In the genomic region with DNA sequence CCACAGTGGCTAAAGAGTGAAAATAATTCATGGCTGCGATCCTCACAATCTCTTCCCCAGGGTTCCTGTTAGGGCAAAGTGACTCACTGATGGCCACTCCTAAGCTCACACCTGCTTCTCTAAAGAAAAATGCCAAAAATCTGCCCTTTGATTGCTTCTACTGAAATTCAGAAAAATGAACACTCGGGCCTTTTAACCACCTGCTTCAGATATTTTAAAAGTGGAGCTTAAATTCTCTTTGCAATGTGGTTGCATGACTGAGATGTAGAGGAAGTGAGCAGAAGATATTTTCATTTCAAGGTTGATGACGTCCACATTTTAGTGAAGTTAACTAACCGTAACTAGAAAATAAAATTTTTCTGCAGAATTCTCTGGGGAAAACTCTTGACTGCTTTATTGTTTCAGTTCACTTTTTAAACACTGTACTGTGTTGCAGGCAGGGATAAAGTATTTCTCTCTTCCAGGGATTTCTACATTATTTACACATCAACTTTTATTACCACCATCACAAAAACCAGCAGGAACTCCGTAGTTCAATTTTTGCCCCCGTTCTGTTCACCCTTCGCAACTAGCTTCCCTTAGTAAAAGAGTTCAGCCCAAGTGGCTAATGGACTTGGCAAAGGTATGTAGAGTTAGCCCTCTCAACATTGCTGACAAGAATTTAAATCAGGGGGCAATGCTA, we compare ENCODE assay signal across 1 cellular context.
TF ChIP-seq lines count a peak whose summit lies in the region.

No MANE protein-coding gene starts in this region.

TF ChIP-seq in HepG2, 621 proteins besides CTCF, POLR2A, EP300 and RAD21 (continued from another document):
- TF ChIP-seq, protein P1, sequence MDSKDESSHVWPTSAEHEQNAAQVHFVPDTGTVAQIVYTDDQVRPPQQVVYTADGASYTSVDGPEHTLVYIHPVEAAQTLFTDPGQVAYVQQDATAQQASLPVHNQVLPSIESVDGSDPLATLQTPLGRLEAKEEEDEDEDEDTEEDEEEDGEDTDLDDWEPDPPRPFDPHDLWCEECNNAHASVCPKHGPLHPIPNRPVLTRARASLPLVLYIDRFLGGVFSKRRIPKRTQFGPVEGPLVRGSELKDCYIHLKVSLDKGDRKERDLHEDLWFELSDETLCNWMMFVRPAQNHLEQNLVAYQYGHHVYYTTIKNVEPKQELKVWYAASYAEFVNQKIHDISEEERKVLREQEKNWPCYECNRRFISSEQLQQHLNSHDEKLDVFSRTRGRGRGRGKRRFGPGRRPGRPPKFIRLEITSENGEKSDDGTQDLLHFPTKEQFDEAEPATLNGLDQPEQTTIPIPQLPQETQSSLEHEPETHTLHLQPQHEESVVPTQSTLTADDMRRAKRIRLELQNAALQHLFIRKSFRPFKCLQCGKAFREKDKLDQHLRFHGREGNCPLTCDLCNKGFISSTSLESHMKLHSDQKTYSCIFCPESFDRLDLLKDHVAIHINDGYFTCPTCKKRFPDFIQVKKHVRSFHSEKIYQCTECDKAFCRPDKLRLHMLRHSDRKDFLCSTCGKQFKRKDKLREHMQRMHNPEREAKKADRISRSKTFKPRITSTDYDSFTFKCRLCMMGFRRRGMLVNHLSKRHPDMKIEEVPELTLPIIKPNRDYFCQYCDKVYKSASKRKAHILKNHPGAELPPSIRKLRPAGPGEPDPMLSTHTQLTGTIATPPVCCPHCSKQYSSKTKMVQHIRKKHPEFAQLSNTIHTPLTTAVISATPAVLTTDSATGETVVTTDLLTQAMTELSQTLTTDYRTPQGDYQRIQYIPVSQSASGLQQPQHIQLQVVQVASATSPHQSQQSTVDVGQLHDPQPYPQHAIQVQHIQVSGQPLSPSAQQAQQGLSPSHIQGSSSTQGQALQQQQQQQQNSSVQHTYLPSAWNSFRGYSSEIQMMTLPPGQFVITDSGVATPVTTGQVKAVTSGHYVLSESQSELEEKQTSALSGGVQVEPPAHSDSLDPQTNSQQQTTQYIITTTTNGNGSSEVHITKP (CRISPR knock-in tag; IDR thresholded peaks at IDR 0.05; ENCODE audit: low read depth): no peak
- TF ChIP-seq ZNF335 (CRISPR knock-in tag; IDR thresholded peaks at IDR 0.05): no peak
- TF ChIP-seq RBFOX2 (IDR thresholded peaks at IDR 0.05; ENCODE audit: low read depth, low read length): no peak
